9 cellular contexts compared by ENCODE assay signal in the genomic region with DNA sequence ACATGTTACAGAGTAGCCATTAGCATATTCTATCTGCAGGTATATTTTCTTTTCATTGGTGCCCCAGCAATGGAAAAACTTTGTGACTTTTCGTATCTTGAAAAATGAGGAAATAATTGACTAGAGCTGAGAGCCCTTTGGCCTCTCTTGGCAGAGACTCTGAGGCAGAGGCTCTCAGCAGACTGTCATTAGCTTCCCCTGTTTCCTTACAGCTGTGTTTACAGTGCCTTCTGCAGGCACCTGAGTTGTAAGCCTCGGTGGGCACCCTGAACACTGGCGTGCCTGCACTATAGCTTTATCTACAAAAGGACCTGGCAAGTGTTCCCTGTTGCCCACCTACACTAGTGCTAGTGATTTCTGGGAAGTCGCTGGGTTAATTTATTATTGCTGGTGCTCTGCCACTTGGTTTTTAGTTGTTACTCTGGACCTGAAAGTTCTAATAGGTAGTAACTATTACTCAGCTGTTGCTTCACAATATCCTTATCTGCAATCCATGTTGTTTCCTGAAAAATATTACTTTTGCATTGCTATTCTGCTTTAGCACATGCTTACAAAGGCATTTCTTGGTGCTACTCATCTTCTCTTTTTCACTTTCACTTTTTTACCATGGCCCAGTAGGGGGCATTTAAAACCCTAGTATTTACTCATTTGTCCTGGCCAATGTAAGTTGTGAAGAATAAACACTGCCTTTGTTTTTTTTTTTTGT. TPM values are rescaled to one million over a fixed set of nuclear protein-coding genes. Genes with fewer than 3 reads are reported as not detected.
A peak's percentile ranks its signal among the peaks of the same experiment; 100 is the strongest.
DNase-seq lines count a peak whose midpoint lies in the region; ATAC-seq, FAIRE-seq and TF ChIP-seq lines count a peak whose summit lies in the region.
"Had no signal": no experiment of that assay in that cellular context is flagged by ENCODE, and none has a peak within 500 bp of the region (broad histone marks: within the 10 kb centered on the region; RNA-seq: fewer than 3 reads in every experiment).

No MANE protein-coding gene starts in this region.

- no peak overlapping the region for H3K27ac ChIP-seq in lower lobe of right lung
- H3K27ac ChIP-seq in spleen, result peak overlapping the region in 3 of 8 donors; percentile 14 to 35 (median 17)

- FAIRE-seq in GM18507 (lab: Jason Lieb, UNC), result peak; percentile 62
- FAIRE-seq: islet of Langerhans had no signal

- TF ChIP-seq POLR2A in spleen (IDR thresholded peaks at IDR 0.05), result no peak

- H3K36me3 ChIP-seq in lower lobe of right lung (no peaks in the 10 kb centered on the region), spleen (no peaks in the 10 kb centered on the region)
- H3K36me3 ChIP-seq: upper lobe of left lung had no signal

- 19 to 33% (median 28%) methylated on average over 4 of the region's 4 CpGs for WGBS in spleen, 5 donors

- no peak for DNase-seq in GM18507 (ENCODE audit: extremely low spot score, insufficient read length, low read depth)
- no peak for DNase-seq in lower lobe of right lung
- DNase-seq in spleen, result no peak
- DNase-seq: upper lobe of left lung had no signal

- no peaks in the 10 kb centered on the region for H3K9me3 ChIP-seq in lower lobe of right lung
- H3K9me3 ChIP-seq in spleen, result no peaks in the 10 kb centered on the region
- H3K9me3 ChIP-seq: upper lobe of left lung had no signal

- H3K4me1 ChIP-seq in lower lobe of right lung (no peaks in the 10 kb centered on the region), spleen (peaks cover 0 to 21% (median 5%) of the 10 kb centered on the region in 6 donors)

- H3K27me3 ChIP-seq in lower lobe of right lung (ENCODE audit: low read depth) (no peaks in the 10 kb centered on the region), spleen (replicated peaks in 1 of 7) (no peaks in the 10 kb centered on the region)
- H3K27me3 ChIP-seq: upper lobe of left lung had no signal

- no peak overlapping the region for H3K4me3 ChIP-seq in lower lobe of right lung
- H3K4me3 ChIP-seq in spleen, result no peak overlapping the region
- H3K4me3 ChIP-seq: upper lobe of left lung had no signal

- intact Hi-C loops in lower lobe of right lung (cut with DNase I), result no loop called here
- intact Hi-C loops in spleen (cut with DNase I; ENCODE audit: low total_unique reads), result no loop called here

- ATAC-seq in HG02588 (IDR thresholded peaks at IDR 0.05; ENCODE audit: unreplicated experiment) (peak; percentile 67), SK-N-SH treated with all-trans-retinoic acid at 6 μM for 48 hours (peak; percentile 39; the same call in 2 of the 3 replicates), lower lobe of right lung (peak; percentile 67 to 73), HG02970 (IDR thresholded peaks at IDR 0.05; ENCODE audit: low FRiP score, unreplicated experiment) (no peak), HG02884 (IDR thresholded peaks at IDR 0.05; ENCODE audit: unreplicated experiment) (no peak)

- TF ChIP-seq CTCF in lower lobe of right lung (IDR thresholded peaks at IDR 0.05), result no peak
- TF ChIP-seq CTCF in spleen (IDR thresholded peaks at IDR 0.05 in 8 of 11, conservative IDR thresholded peaks at IDR 0.05 in 3 of 11), result peak in 2 of 11 experiments; percentile 22

TF ChIP-seq in SK-N-SH treated with all-trans-retinoic acid at 6 μM for 48 hours, 23 proteins besides CTCF, POLR2A, EP300 and RAD21:
- TF ChIP-seq, protein P1, sequence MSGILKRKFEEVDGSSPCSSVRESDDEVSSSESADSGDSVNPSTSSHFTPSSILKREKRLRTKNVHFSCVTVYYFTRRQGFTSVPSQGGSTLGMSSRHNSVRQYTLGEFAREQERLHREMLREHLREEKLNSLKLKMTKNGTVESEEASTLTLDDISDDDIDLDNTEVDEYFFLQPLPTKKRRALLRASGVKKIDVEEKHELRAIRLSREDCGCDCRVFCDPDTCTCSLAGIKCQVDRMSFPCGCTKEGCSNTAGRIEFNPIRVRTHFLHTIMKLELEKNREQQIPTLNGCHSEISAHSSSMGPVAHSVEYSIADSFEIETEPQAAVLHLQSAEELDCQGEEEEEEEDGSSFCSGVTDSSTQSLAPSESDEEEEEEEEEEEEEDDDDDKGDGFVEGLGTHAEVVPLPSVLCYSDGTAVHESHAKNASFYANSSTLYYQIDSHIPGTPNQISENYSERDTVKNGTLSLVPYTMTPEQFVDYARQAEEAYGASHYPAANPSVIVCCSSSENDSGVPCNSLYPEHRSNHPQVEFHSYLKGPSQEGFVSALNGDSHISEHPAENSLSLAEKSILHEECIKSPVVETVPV (CRISPR knock-in tag; IDR thresholded peaks at IDR 0.05), result no peak
- TF ChIP-seq BACH2 (CRISPR knock-in tag; IDR thresholded peaks at IDR 0.05; ENCODE audit: borderline replicate concordance) (no peak), ISL1 (CRISPR knock-in tag; IDR thresholded peaks at IDR 0.05) (no peak), ZC3H10 (CRISPR knock-in tag; IDR thresholded peaks at IDR 0.05) (no peak), TCF4 (CRISPR knock-in tag; IDR thresholded peaks at IDR 0.05; ENCODE audit: borderline replicate concordance) (no peak), ZFP3 (CRISPR knock-in tag; IDR thresholded peaks at IDR 0.05) (no peak), TOX (CRISPR knock-in tag; IDR thresholded peaks at IDR 0.05; ENCODE audit: borderline replicate concordance) (no peak), CREB5 (CRISPR knock-in tag; IDR thresholded peaks at IDR 0.05; ENCODE audit: low read depth) (no peak), ZNF8 (CRISPR knock-in tag; IDR thresholded peaks at IDR 0.05) (no peak), PPARA (CRISPR knock-in tag; IDR thresholded peaks at IDR 0.05; ENCODE audit: borderline replicate concordance) (no peak), CSDC2 (CRISPR knock-in tag; IDR thresholded peaks at IDR 0.05) (no peak), ZNF565 (CRISPR knock-in tag; conservative IDR thresholded peaks at IDR 0.05; ENCODE audit: low read depth) (no peak), ZNF70 (CRISPR knock-in tag; IDR thresholded peaks at IDR 0.05) (no peak)

RNA-seq across cellular contexts. Expression of gene GPR171, which starts 7.8 kb away (rescaled TPM):
- 1.3 TPM for total RNA-seq in lower lobe of right lung
- total RNA-seq in spleen, result 10 to 100 TPM in 5 of 7 donors, 1 to 10 TPM in 2; 8.8 to 40.4 (median 14.3) TPM
- polyA plus RNA-seq in spleen, result 1 to 10 TPM; 2.7 to 9.1 (median 2.9) TPM

Comparison
In these comparisons a context has a peak if more than half of its experiments do, and no peak if none do; other contexts are left out.
1. ATAC-seq: peak in HG02588 (single experiment), SK-N-SH treated with all-trans-retinoic acid at 6 μM for 48 hours (single experiment) and lower lobe of right lung (2 of 2); none in HG02970 (single experiment) and HG02884 (single experiment).